ENCODE assay signal across 24 cellular contexts in genomic region chr10:117016271-117016670, GRCh38.
"Had no signal": no experiment of that assay in that cellular context is flagged by ENCODE, and none has a peak within 500 bp of the region (broad histone marks: within the 10 kb centered on the region; RNA-seq: fewer than 3 reads in every experiment).

No MANE protein-coding gene starts in this region.

- H3K27ac ChIP-seq: stomach, suprapubic skin, testis, thoracic aorta, thyroid gland, tibial artery, tibial nerve, transverse colon, upper lobe of left lung, upper lobe of right lung, uterus, vagina had no signal

- H3K27me3 ChIP-seq: stomach, suprapubic skin, testis, thyroid gland, tibial artery, tibial nerve, transverse colon, upper lobe of left lung, upper lobe of right lung, uterus, vagina had no signal

- H3K4me1 ChIP-seq: stomach, suprapubic skin, testis, thyroid gland, tibial artery, tibial nerve, transverse colon, upper lobe of left lung, upper lobe of right lung, uterus, vagina had no signal

- H3K4me3 ChIP-seq: stomach, suprapubic skin, testis, thoracic aorta, thyroid gland, tibial artery, tibial nerve, transverse colon, upper lobe of left lung, upper lobe of right lung, uterus, vagina had no signal

- H3K36me3 ChIP-seq: stomach, suprapubic skin, thoracic aorta, thyroid gland, tibial artery, tibial nerve, transverse colon, upper lobe of left lung, upper lobe of right lung, uterus, vagina had no signal

- DNase-seq: stimulated activated CD4-positive, alpha-beta T cell treated with anti-CD3 and anti-CD28 coated beads, Interleukin-2, amount 100 ng/mL, for 48 hours; stimulated activated CD4-positive, alpha-beta T cell treated with anti-CD3 and anti-CD28 coated beads, Interleukin-4, amount 100 ng/mL, for 1 hour; stimulated activated CD4-positive, alpha-beta T cell treated with anti-CD3 and anti-CD28 coated beads, Interleukin-4, amount 100 ng/mL, for 24 hours; stimulated activated CD4-positive, alpha-beta T cell treated with anti-CD3 and anti-CD28 coated beads, Interleukin-4, amount 100 ng/mL, for 4 hours; stimulated activated CD8-positive, alpha-beta memory T cell treated with anti-CD3 and anti-CD28 coated beads, Interleukin-4, amount 100 ng/mL, for 48 hours; stimulated activated naive B cell treated with anti-CD40 and anti-IgM and Interleukin-4, amounts not matched to agents 10 μg/mL and 1 μg/mL and 100 μg/mL, for 72 hours; stimulated activated naive CD4-positive, alpha-beta T cell; stimulated activated naive CD4-positive, alpha-beta T cell treated with Interleukin-2 at 50 U/mL for 16 hours; stimulated activated naive CD8-positive, alpha-beta T cell treated with anti-CD3 and anti-CD28 coated beads, Interleukin-15, amount 100 ng/mL, for 72 hours; stimulated activated naive CD8-positive, alpha-beta T cell treated with anti-CD3 and anti-CD28 coated beads, Interleukin-15, Interleukin-2, amounts not matched to agents 100 U/mL and 50 U/mL, for 24 hours; stomach; substantia nigra; testis; thyroid gland; tibial artery; transverse colon; upper lobe of left lung; upper lobe of right lung; uterus had no signal

- H3K9me3 ChIP-seq: stomach, suprapubic skin, testis, thoracic aorta, thyroid gland, tibial artery, tibial nerve, transverse colon, upper lobe of left lung, upper lobe of right lung, uterus, vagina had no signal

- FAIRE-seq: urothelium cell line had no signal
